In the genomic region with DNA sequence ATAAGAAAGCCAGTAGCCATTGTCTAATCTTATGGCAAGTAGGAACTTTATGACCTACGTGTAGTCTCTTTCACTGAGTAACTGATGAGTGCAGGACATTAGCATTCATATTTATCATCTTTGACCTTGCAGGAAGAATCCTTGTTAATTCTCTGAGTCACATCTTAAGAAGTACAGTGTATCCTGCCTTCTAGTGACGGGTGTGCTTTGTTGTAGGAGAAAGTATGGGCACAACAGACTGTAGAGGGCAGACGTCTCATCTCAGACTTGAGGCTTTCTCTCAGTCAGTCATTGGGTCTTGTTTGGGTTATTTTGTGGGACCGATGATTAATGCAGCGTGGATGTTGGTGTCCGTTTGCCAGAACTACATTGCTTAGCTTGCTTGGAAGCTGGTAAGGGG, we compare ENCODE assay signal across 14 cellular contexts. TPM values are rescaled to one million over a fixed set of nuclear protein-coding genes. Genes with fewer than 3 reads are reported as not detected.
A peak's percentile ranks its signal among the peaks of the same experiment; 100 is the strongest.
DNase-seq lines count a peak whose midpoint lies in the region; TF ChIP-seq lines count a peak whose summit lies in the region.
"Had no signal": no experiment of that assay in that cellular context is flagged by ENCODE, and none has a peak within 500 bp of the region (broad histone marks: within the 10 kb centered on the region; RNA-seq: fewer than 3 reads in every experiment).

No MANE protein-coding gene starts in this region.

- TF ChIP-seq POLR2A in adrenal gland (IDR thresholded peaks at IDR 0.05) = peak in 1 of 2 donors; percentile 22
- TF ChIP-seq POLR2A in esophagus squamous epithelium (IDR thresholded peaks at IDR 0.05) = no peak

- DNase-seq in HFFc6 = peak; percentile 99
- peak in 2 of 7 donors; percentile 43 to 47 for DNase-seq in adrenal gland
- no peak for DNase-seq in glutamatergic neuron
- DNase-seq in HT-29 (ENCODE audit: low spot score) = no peak
- DNase-seq in colonic mucosa = no peak
- no peak for DNase-seq in esophagus squamous epithelium (lab: John Stamatoyannopoulos, UW)
- DNase-seq in SW480 (ENCODE audit: low spot score) = no peak
- DNase-seq: activated T-cell treated with anti-CD3 and anti-CD28 coated beads, Interleukin-2, amount 50 U/mL, for 24 hours; cortex of kidney; NCI-H69; ovary; upper lobe of left lung had no signal

- H3K4me1 ChIP-seq in ACC112 (ENCODE audit: control insufficient read depth, insufficient read depth, low read length, unreplicated experiment) (peaks cover 17% of the 10 kb centered on the region), adrenal gland (replicated peaks in 1 of 2) (peaks cover 7 to 10% of the 10 kb centered on the region in 2 donors), colonic mucosa (no peaks in the 10 kb centered on the region), esophagus squamous epithelium (peaks cover 0 to 9% (median 0%) of the 10 kb centered on the region in 3 donors)

- H3K36me3 Mint-ChIP-seq in HFFc6 (ENCODE audit: low read depth) = peaks cover 16% of the 10 kb centered on the region
- no peaks in the 10 kb centered on the region for H3K36me3 Mint-ChIP-seq in glutamatergic neuron (ENCODE audit: unreplicated experiment)

- H3K27ac ChIP-seq in ACC112 (ENCODE audit: low read depth, low read length) (peak overlapping the region; percentile 74), adrenal gland (peak overlapping the region in 2 of 5 donors; percentile 22 to 35), colonic mucosa (no peak overlapping the region), esophagus squamous epithelium (no peak overlapping the region)
- H3K27ac ChIP-seq: BLaER1, ovary, upper lobe of left lung had no signal

- peaks cover 12% of the 10 kb centered on the region; the same call in 1 of the 2 replicates for H3K36me3 ChIP-seq in ACC112 (ENCODE audit: insufficient read depth, low read length)
- peaks cover 0 to 49% of the 10 kb centered on the region in 2 donors for H3K36me3 ChIP-seq in adrenal gland (replicated peaks in 1 of 2)
- peaks cover 4% of the 10 kb centered on the region for H3K36me3 ChIP-seq in colonic mucosa
- peaks cover 0 to 76% (median 4%) of the 10 kb centered on the region in 3 donors for H3K36me3 ChIP-seq in esophagus squamous epithelium
- H3K36me3 ChIP-seq: ovary had no signal

- intact Hi-C loops in adrenal gland (cut with DNase I) = no loop called here
- intact Hi-C loops in colonic mucosa (cut with DNase I) = no loop called here
- intact Hi-C loops in esophagus squamous epithelium (cut with DNase I) = no loop called here

- no peak overlapping the region for H3K4me3 ChIP-seq in ACC112 (ENCODE audit: low read depth, low read length)
- H3K4me3 ChIP-seq in adrenal gland = no peak overlapping the region
- H3K4me3 ChIP-seq in colonic mucosa = no peak overlapping the region
- H3K4me3 ChIP-seq in esophagus squamous epithelium = no peak overlapping the region
- H3K4me3 ChIP-seq: BLaER1, ovary, upper lobe of left lung had no signal

- H3K4me3 Mint-ChIP-seq in HFFc6 (peak overlapping the region; percentile 52), glutamatergic neuron (ENCODE audit: unreplicated experiment) (peak overlapping the region; percentile 7)
- H3K4me3 Mint-ChIP-seq: activated T-cell treated with anti-CD3 and anti-CD28 coated beads, Interleukin-2, amount 50 U/mL, for 24 hours had no signal

- no peak overlapping the region for H3K9ac ChIP-seq in colonic mucosa (ENCODE audit: low read depth in 2 of 2, low read length in 2 of 2)
- H3K9ac ChIP-seq: BLaER1 had no signal

- H3K9me3 ChIP-seq in adrenal gland (replicated peaks in 1 of 3) = no peaks in the 10 kb centered on the region
- no peaks in the 10 kb centered on the region for H3K9me3 ChIP-seq in colonic mucosa
- H3K9me3 ChIP-seq in esophagus squamous epithelium = no peaks in the 10 kb centered on the region
- H3K9me3 ChIP-seq: BLaER1, ovary, upper lobe of left lung had no signal

- TF ChIP-seq CTCF in HFFc6 (IDR thresholded peaks at IDR 0.05) = peak; percentile 79
- peak in 4 of 6 experiments; percentile 16 to 27 (median 20) for TF ChIP-seq CTCF in adrenal gland (IDR thresholded peaks at IDR 0.05)
- no peak for TF ChIP-seq CTCF in glutamatergic neuron (IDR thresholded peaks at IDR 0.05; ENCODE audit: partially characterized antibody, unreplicated experiment)
- TF ChIP-seq CTCF in colonic mucosa (IDR thresholded peaks at IDR 0.05) = no peak
- peak in 1 of 6 experiments; percentile 32 for TF ChIP-seq CTCF in esophagus squamous epithelium (IDR thresholded peaks at IDR 0.05)

- H3K27me3 ChIP-seq in ACC112 (ENCODE audit: insufficient read depth, low read length) (no peaks in the 10 kb centered on the region), adrenal gland (no peaks in the 10 kb centered on the region), colonic mucosa (no peaks in the 10 kb centered on the region), esophagus squamous epithelium (no peaks in the 10 kb centered on the region)
- H3K27me3 ChIP-seq: BLaER1, ovary, upper lobe of left lung had no signal

- H3K27me3 Mint-ChIP-seq in HFFc6 (ENCODE audit: insufficient read depth) = no peaks in the 10 kb centered on the region; the same call in none of the 2 replicates
- no peaks in the 10 kb centered on the region for H3K27me3 Mint-ChIP-seq in glutamatergic neuron (ENCODE audit: unreplicated experiment)
- H3K27me3 Mint-ChIP-seq: activated T-cell treated with anti-CD3 and anti-CD28 coated beads, Interleukin-2, amount 50 U/mL, for 24 hours had no signal

- peaks cover under 1% of the 10 kb centered on the region for H3K79me2 ChIP-seq in ACC112 (ENCODE audit: control insufficient read depth, insufficient read depth, low read length, unreplicated experiment)

- peak overlapping the region; percentile 96 for H3K27ac Mint-ChIP-seq in HFFc6
- H3K27ac Mint-ChIP-seq in glutamatergic neuron (ENCODE audit: unreplicated experiment) = no peak overlapping the region
- H3K27ac Mint-ChIP-seq: activated T-cell treated with anti-CD3 and anti-CD28 coated beads, Interleukin-2, amount 50 U/mL, for 24 hours had no signal

- 29 to 51% (median 45%) methylated on average over 6 of the region's 6 CpGs for WGBS in adrenal gland, 4 donors
- WGBS in esophagus squamous epithelium, 2 donors = 61 to 64% methylated on average over 5 to 6 of the region's 6 CpGs

- H3K4me1 Mint-ChIP-seq in HFFc6 (ENCODE audit: low read depth) = peaks cover 20% of the 10 kb centered on the region
- peaks cover under 1% of the 10 kb centered on the region for H3K4me1 Mint-ChIP-seq in glutamatergic neuron (ENCODE audit: low read depth, unreplicated experiment)

- no peaks in the 10 kb centered on the region for H3K9me3 Mint-ChIP-seq in HFFc6
- no peaks in the 10 kb centered on the region for H3K9me3 Mint-ChIP-seq in glutamatergic neuron (ENCODE audit: unreplicated experiment)
- H3K9me3 Mint-ChIP-seq: activated T-cell treated with anti-CD3 and anti-CD28 coated beads, Interleukin-2, amount 50 U/mL, for 24 hours had no signal

- no peak overlapping the region for H2AFZ ChIP-seq in ACC112 (ENCODE audit: low read length, unreplicated experiment)

RNA-seq across cellular contexts. Expression of a gene that starts 6.8 kb away (rescaled TPM):
- total RNA-seq in HFFc6 (2021; fragmentation: NEBNext Ultra II Directional; extraction: Animal tissue kit (Norgen Biotek cat#: 25700)) = 10 to 100 TPM; 17.7 to 25.6 (median 22.1) TPM
- 10 to 100 TPM; 11.3 to 33.8 (median 22.9) TPM for total RNA-seq in adrenal gland
- polyA plus RNA-seq in adrenal gland = 10 to 100 TPM; 12.7 to 21.6 (median 19.7) TPM
- 43.0 TPM for total RNA-seq in glutamatergic neuron (ENCODE audit: unreplicated experiment)
- total RNA-seq in HT-29 (2014; rRNA removed; shearing (Covaris generic)) = 10.8 and 11.5 TPM in 2 replicates
- 10 to 100 TPM; 20.0 to 20.3 TPM for total RNA-seq in colonic mucosa
- 10 to 100 TPM in 1 of 4 donors, 1 to 10 TPM in 3; 5.0 to 10.5 (median 5.6) TPM for total RNA-seq in esophagus squamous epithelium

RNA-seq across cellular contexts. Expression of a gene that starts 7.4 kb away (rescaled TPM):
- total RNA-seq in HFFc6 (2021; fragmentation: NEBNext Ultra II Directional; extraction: Animal tissue kit (Norgen Biotek cat#: 25700)) = 10 to 100 TPM; 64.1 to 73.6 (median 68.0) TPM
- total RNA-seq in adrenal gland (10 to 100 TPM; 22.6 to 54.4 (median 42.2) TPM), glutamatergic neuron (ENCODE audit: unreplicated experiment) (109 TPM), colonic mucosa (100 to 1,000 TPM; 111 to 195 TPM), esophagus squamous epithelium (10 to 100 TPM; 28.7 to 53.3 (median 45.0) TPM)
- polyA plus RNA-seq in adrenal gland = 10 to 100 TPM; 23.4 to 53.0 (median 45.4) TPM
- total RNA-seq in HT-29 (2014; rRNA removed; shearing (Covaris generic)) = 81.7 and 85.4 TPM in 2 replicates

RNA-seq across cellular contexts. Expression of a gene that starts 40.1 kb away (rescaled TPM):
- 1,000 to 10,000 TPM; 1,668 to 2,517 (median 1,780) TPM for total RNA-seq in HFFc6 (2021; fragmentation: NEBNext Ultra II Directional; extraction: Animal tissue kit (Norgen Biotek cat#: 25700))
- total RNA-seq in adrenal gland (1,000 to 10,000 TPM in 1 of 8 donors, 100 to 1,000 TPM in 7; 117 to 1,290 (median 739) TPM), glutamatergic neuron (ENCODE audit: unreplicated experiment) (6.1 TPM), colonic mucosa (100 to 1,000 TPM in 1 of 2 donors, 10 to 100 TPM in 1; 86.8 to 989 TPM), esophagus squamous epithelium (1,000 to 10,000 TPM in 1 of 4 donors, 100 to 1,000 TPM in 2, 10 to 100 TPM in 1; 64.8 to 1,356 (median 373) TPM)
- 1,000 to 10,000 TPM in 1 of 3 donors, 100 to 1,000 TPM in 2; 489 to 1,184 (median 817) TPM for polyA plus RNA-seq in adrenal gland
- 11.3 and 14.7 TPM in 2 replicates for total RNA-seq in HT-29 (2014; rRNA removed; shearing (Covaris generic))

RNA-seq across cellular contexts. Expression of a gene that starts 51.9 kb away (rescaled TPM):
- 1 to 10 TPM; 4.3 to 6.4 (median 5.7) TPM for total RNA-seq in HFFc6 (2021; fragmentation: NEBNext Ultra II Directional; extraction: Animal tissue kit (Norgen Biotek cat#: 25700))
- total RNA-seq in adrenal gland (10 to 100 TPM in 3 of 8 donors, 1 to 10 TPM in 5; 4.0 to 11.2 (median 6.8) TPM), glutamatergic neuron (ENCODE audit: unreplicated experiment) (18.1 TPM), colonic mucosa (1 to 10 TPM; 5.1 to 5.9 TPM), esophagus squamous epithelium (1 to 10 TPM; 2.0 to 5.7 (median 3.6) TPM)
- polyA plus RNA-seq in adrenal gland = 10 to 100 TPM in 2 of 3 donors, 1 to 10 TPM in 1; 7.3 to 35.1 (median 19.8) TPM
- total RNA-seq in HT-29 (2014; rRNA removed; shearing (Covaris generic)) = 2.8 and 5.1 TPM in 2 replicates

Comparison
In these comparisons a context has a peak if more than half of its experiments do, and no peak if none do; other contexts are left out.
1. CTCF ChIP-seq: peak in HFFc6 (single experiment) and adrenal gland (4 of 6); none in glutamatergic neuron (single experiment) and colonic mucosa (single experiment).